Comparison of ENCODE assay signal across 1 cellular context in genomic region chr10:70101068-70101562, GRCh38. TPM values are rescaled to one million over a fixed set of nuclear protein-coding genes. Genes with fewer than 3 reads are reported as not detected.
"Had no signal": no experiment of that assay in that cellular context is flagged by ENCODE, and none has a peak within 500 bp of the region (broad histone marks: within the 10 kb centered on the region; RNA-seq: fewer than 3 reads in every experiment).

No MANE protein-coding gene starts in this region.

RNA-seq across cellular contexts. Expression of gene MACROH2A2, which starts 48.5 kb away (rescaled TPM):
- total RNA-seq: activated B cell treated with CpG ODN at 0.5 μM for 24 hours had no signal
